In the genomic region with DNA sequence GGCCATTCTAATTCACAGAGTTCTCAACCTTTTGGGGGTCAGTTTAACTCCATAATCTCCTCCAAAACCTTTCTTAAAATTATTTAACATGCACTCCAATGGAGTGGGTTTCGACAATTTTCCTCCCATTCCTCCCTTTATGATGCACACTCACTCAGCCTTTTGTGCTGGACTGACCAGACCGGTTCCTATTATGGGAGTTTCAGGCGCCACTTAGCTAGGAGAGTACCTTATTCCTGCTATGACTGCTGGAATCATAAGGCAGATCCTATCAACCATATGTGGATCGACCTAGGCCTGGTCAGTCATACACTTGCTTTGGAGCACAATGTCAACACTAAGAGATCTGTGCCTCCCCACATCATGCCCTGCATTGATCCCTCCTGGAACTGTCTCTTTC, we compare ENCODE assay signal across 13 cellular contexts.
DNase-seq lines count a peak whose midpoint lies in the region; TF ChIP-seq lines count a peak whose summit lies in the region.
"Had no signal": no experiment of that assay in that cellular context is flagged by ENCODE, and none has a peak within 500 bp of the region (broad histone marks: within the 10 kb centered on the region; RNA-seq: fewer than 3 reads in every experiment).

No MANE protein-coding gene starts in this region.

- WGBS in esophagus, 2 donors = 80 to 85% methylated on average over 4 of the region's 4 CpGs
- 95 to 97% methylated on average over 4 of the region's 4 CpGs for WGBS in testis, 2 donors

- H3K4me3 ChIP-seq in OCI-LY3 (ENCODE audit: low read length) = peak overlapping the region; percentile 27; the same call in 1 of the 2 replicates
- H3K4me3 ChIP-seq in esophagus (ENCODE audit: low read depth in 1 of 2, low read length in 2 of 2) = no peak overlapping the region
- no peak overlapping the region for H3K4me3 ChIP-seq in testis
- H3K4me3 ChIP-seq: HAP-1 had no signal

- intact Hi-C loops in testis (cut with DNase I; ENCODE audit: low total_unique reads) = no loop called here

- H3K79me2 ChIP-seq in OCI-LY3 (ENCODE audit: low read length) = peaks cover 29% of the 10 kb centered on the region

- no peak overlapping the region for H2AFZ ChIP-seq in OCI-LY3 (ENCODE audit: low read depth, low read length)

- no peak for TF ChIP-seq CTCF in OCI-LY3 (IDR thresholded peaks at IDR 0.05; ENCODE audit: low read depth, low read length)
- no peak for TF ChIP-seq CTCF in testis (IDR thresholded peaks at IDR 0.05)

- H3K9me3 ChIP-seq in OCI-LY3 (ENCODE audit: insufficient read depth, low read length) (peaks cover 32% of the 10 kb centered on the region; the same call in 1 of the 2 replicates), esophagus (ENCODE audit: control insufficient read depth in 2 of 2, insufficient read depth in 1 of 2, low read depth in 1 of 2, low read length in 1 of 2) (peaks cover 3 to 6% of the 10 kb centered on the region in 2 donors), testis (no peaks in the 10 kb centered on the region)
- H3K9me3 ChIP-seq: HAP-1 had no signal

- H3K36me3 ChIP-seq in OCI-LY3 (replicated peaks; ENCODE audit: low read depth, low read length) (peaks cover 60% of the 10 kb centered on the region), esophagus (ENCODE audit: control insufficient read depth in 2 of 2, insufficient read depth in 2 of 2, low read length in 1 of 2) (no peaks in the 10 kb centered on the region), testis (ENCODE audit: low read depth, missing control alignments) (no peaks in the 10 kb centered on the region)
- H3K36me3 ChIP-seq: HAP-1 had no signal

- H3K27ac ChIP-seq in OCI-LY3 (ENCODE audit: low read length) (peak overlapping the region; percentile 98), esophagus (ENCODE audit: low read depth in 2 of 2, low read length in 1 of 2) (peak overlapping the region; percentile 60 to 70), testis (no peak overlapping the region)
- H3K27ac ChIP-seq: 22Rv1 had no signal

- peak overlapping the region; percentile 83 for H3K9ac ChIP-seq in OCI-LY3 (ENCODE audit: low read length)

- H4K20me1 ChIP-seq in OCI-LY3 (ENCODE audit: insufficient read depth, low read length) = no peaks in the 10 kb centered on the region

- H3K27me3 ChIP-seq in OCI-LY3 (ENCODE audit: low read depth, low read length) (no peaks in the 10 kb centered on the region), esophagus (ENCODE audit: control insufficient read depth in 1 of 2, insufficient read depth in 2 of 2, low read length in 2 of 2) (no peaks in the 10 kb centered on the region), testis (no peaks in the 10 kb centered on the region)

- H3K4me2 ChIP-seq in OCI-LY3 (ENCODE audit: low read length) = peak overlapping the region; percentile 60

- DNase-seq in NCI-H510A treated with DMSO at 0.1 percent for 48 hours (lab: John Stamatoyannopoulos, UW) = peak; percentile 35
- DNase-seq in NCI-H510A (lab: John Stamatoyannopoulos, UW) = no peak
- no peak for DNase-seq in testis
- DNase-seq in midbrain (lab: John Stamatoyannopoulos, UW) = no peak
- DNase-seq in NCI-H1092 (lab: John Stamatoyannopoulos, UW) = no peak
- DNase-seq: CD8-positive, alpha-beta T cell; COR-L47; DMS153; GF-D8 had no signal

- no peak for TF ChIP-seq POLR2A in testis (IDR thresholded peaks at IDR 0.05)

- H3K4me1 ChIP-seq in OCI-LY3 (ENCODE audit: low read length) = peaks cover 78% of the 10 kb centered on the region
- peaks cover 0 to 16% of the 10 kb centered on the region in 2 donors for H3K4me1 ChIP-seq in esophagus (ENCODE audit: control insufficient read depth in 2 of 2, insufficient read depth in 2 of 2, low read length in 1 of 2)
- H3K4me1 ChIP-seq in testis = no peaks in the 10 kb centered on the region
- H3K4me1 ChIP-seq: HAP-1 had no signal

Comparison
In these comparisons a context has a peak if more than half of its experiments do, and no peak if none do; other contexts are left out.
1. H3K27ac ChIP-seq: peak in OCI-LY3 (single experiment) and esophagus (2 of 2); none in testis (0 of 2).